In the genomic region with DNA sequence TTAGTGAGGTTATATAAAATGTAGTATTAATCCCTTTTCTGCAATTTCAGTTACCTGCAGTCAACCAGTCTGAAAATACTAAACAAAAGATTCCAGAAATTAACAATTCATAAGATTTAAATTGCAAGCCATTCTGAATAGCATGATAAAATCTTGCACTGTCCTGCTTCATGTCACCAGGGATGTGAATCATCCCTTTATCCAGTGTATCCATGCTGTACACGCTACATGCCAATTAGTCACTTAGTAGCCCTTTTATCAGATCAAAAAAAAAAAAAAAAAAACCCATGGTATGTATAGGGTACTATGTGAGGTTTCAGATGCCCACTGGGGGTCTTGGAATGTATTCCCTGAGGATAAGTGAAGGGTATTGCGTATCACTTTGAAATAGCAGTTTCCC, we compare ENCODE assay signal across 24 cellular contexts.
DNase-seq lines count a peak whose midpoint lies in the region; ATAC-seq, FAIRE-seq and TF ChIP-seq lines count a peak whose summit lies in the region.
"Had no signal": no experiment of that assay in that cellular context is flagged by ENCODE, and none has a peak within 500 bp of the region (broad histone marks: within the 10 kb centered on the region; RNA-seq: fewer than 3 reads in every experiment).

No MANE protein-coding gene starts in this region.

- H3K27me3 ChIP-seq in BE2C (no peaks in the 10 kb centered on the region), astrocyte (ENCODE audit: insufficient read depth, low read length) (no peaks in the 10 kb centered on the region), mesenchymal stem cell (ENCODE audit: control insufficient read depth in 1 of 2, insufficient read depth in 1 of 2, low read length in 2 of 2) (no peaks in the 10 kb centered on the region), right atrium auricular region (no peaks in the 10 kb centered on the region)
- H3K27me3 ChIP-seq: Peyer's patch, SJSA1 had no signal

- no peak overlapping the region for H2BK5ac ChIP-seq in mesenchymal stem cell (ENCODE audit: low read depth, low read length, poor library complexity, severe bottlenecking)

- H3K79me1 ChIP-seq in mesenchymal stem cell (replicated peaks; ENCODE audit: low read length, poor library complexity, severe bottlenecking), result peaks cover 15% of the 10 kb centered on the region

- no peak overlapping the region for H3K18ac ChIP-seq in mesenchymal stem cell (ENCODE audit: low read depth in 1 of 2, low read length in 2 of 2)

- H3K4me1 ChIP-seq in BE2C (peaks cover 2% of the 10 kb centered on the region; the same call in 1 of the 2 replicates), astrocyte (ENCODE audit: insufficient read depth, low read length) (peaks cover 13% of the 10 kb centered on the region), mesenchymal stem cell (ENCODE audit: control insufficient read depth, insufficient read depth, low read depth, low read length) (no peaks in the 10 kb centered on the region), right atrium auricular region (no peaks in the 10 kb centered on the region)
- H3K4me1 ChIP-seq: Peyer's patch had no signal

- no peak for ATAC-seq in GM21737 (IDR thresholded peaks at IDR 0.05; ENCODE audit: unreplicated experiment)
- ATAC-seq: HCT116, Right ventricle myocardium inferior had no signal

- peaks cover 27% of the 10 kb centered on the region for H3K4me1 Mint-ChIP-seq in astrocyte (ENCODE audit: low read depth, unreplicated experiment)
- H3K4me1 Mint-ChIP-seq: CD14-positive monocyte had no signal

- H3K9me3 ChIP-seq in BE2C, result no peaks in the 10 kb centered on the region
- H3K9me3 ChIP-seq in astrocyte (ENCODE audit: insufficient read depth, low read depth, low read length), result no peaks in the 10 kb centered on the region
- H3K9me3 ChIP-seq in mesenchymal stem cell (ENCODE audit: control insufficient read depth, low read length), result no peaks in the 10 kb centered on the region
- no peaks in the 10 kb centered on the region for H3K9me3 ChIP-seq in right atrium auricular region
- H3K9me3 ChIP-seq: Peyer's patch, SJSA1 had no signal

- no peak overlapping the region for H3K4me3 ChIP-seq in BE2C (ENCODE audit: low read depth, low read length)
- H3K4me3 ChIP-seq in astrocyte (ENCODE audit: insufficient read depth, low read depth, low read length), result no peak overlapping the region
- no peak overlapping the region for H3K4me3 ChIP-seq in mesenchymal stem cell (ENCODE audit: insufficient read depth in 1 of 2, low read depth in 1 of 2, low read length in 2 of 2)
- H3K4me3 ChIP-seq in right atrium auricular region, result no peak overlapping the region
- H3K4me3 ChIP-seq: Peyer's patch, SJSA1 had no signal

- H3K14ac ChIP-seq in mesenchymal stem cell (ENCODE audit: low read length in 2 of 2), result no peak overlapping the region

- H3K9ac ChIP-seq in astrocyte (ENCODE audit: low read length) (no peak overlapping the region), mesenchymal stem cell (ENCODE audit: low read length) (no peak overlapping the region)

- H3K27ac ChIP-seq in astrocyte (ENCODE audit: low read depth, low read length), result no peak overlapping the region
- H3K27ac ChIP-seq in mesenchymal stem cell (ENCODE audit: low read length, poor library complexity, severe bottlenecking), result no peak overlapping the region
- H3K27ac ChIP-seq in right atrium auricular region, result no peak overlapping the region
- H3K27ac ChIP-seq: Peyer's patch, SJSA1 had no signal

- no peak overlapping the region for H3K4ac ChIP-seq in mesenchymal stem cell (ENCODE audit: low read depth in 1 of 2, low read length in 2 of 2)

- H2BK12ac ChIP-seq in mesenchymal stem cell (ENCODE audit: low read length in 2 of 2), result no peak overlapping the region

- H3K36me3 ChIP-seq in BE2C (no peaks in the 10 kb centered on the region), astrocyte (ENCODE audit: insufficient read depth, low read length) (peaks cover 3% of the 10 kb centered on the region), mesenchymal stem cell (ENCODE audit: control insufficient read depth in 1 of 2, insufficient read depth in 2 of 2, low read depth in 1 of 2, low read length in 2 of 2) (peaks cover 3 to 11% of the 10 kb centered on the region in 2 experiments), right atrium auricular region (no peaks in the 10 kb centered on the region)

- no peak overlapping the region for H2AK5ac ChIP-seq in mesenchymal stem cell (ENCODE audit: low read length, severe bottlenecking)

- H3K36me3 Mint-ChIP-seq in astrocyte (ENCODE audit: low read depth, unreplicated experiment), result peaks cover 2% of the 10 kb centered on the region

- no peak overlapping the region for H3K23ac ChIP-seq in mesenchymal stem cell (ENCODE audit: low read length in 2 of 2)

- peaks cover 30% of the 10 kb centered on the region for H4K20me1 ChIP-seq in astrocyte (ENCODE audit: insufficient read depth, low read length)

- DNase-seq in BE2C, result peak; percentile 19
- DNase-seq in M059J (ENCODE audit: low read depth), result peak; percentile 34
- peak; percentile 12 for DNase-seq in astrocyte (ENCODE audit: low read depth)
- DNase-seq in mesenchymal stem cell, result peak; percentile 73
- no peak for DNase-seq in T-helper 9 cell
- no peak for DNase-seq in right atrium auricular region (ENCODE audit: low spot score)
- DNase-seq in SKM-1 (lab: John Stamatoyannopoulos, UW; ENCODE audit: unreplicated experiment), result no peak
- DNase-seq: 8988T, DMS79, IMR-90, MV-4-11, NCI-H1694, NCI-H2081, NCI-H2171 treated with DMSO at 0.1 percent for 48 hours, NCI-H524 treated with DMSO at 0.1 percent for 48 hours, NCI-H82, Peyer's patch had no signal

- TF ChIP-seq CTCF in BE2C (IDR thresholded peaks at IDR 0.05; ENCODE audit: low read depth, low read length), result no peak
- TF ChIP-seq CTCF in astrocyte (IDR thresholded peaks at IDR 0.05; ENCODE audit: insufficient read depth, low read depth, low read length), result no peak
- TF ChIP-seq CTCF in right atrium auricular region (IDR thresholded peaks at IDR 0.05), result no peak

- H3K4me2 ChIP-seq in astrocyte (ENCODE audit: low read length) (no peak overlapping the region), mesenchymal stem cell (ENCODE audit: low read length, poor library complexity, severe bottlenecking) (no peak overlapping the region)

- no peak overlapping the region for H3K4me3 Mint-ChIP-seq in astrocyte (ENCODE audit: unreplicated experiment)
- H3K4me3 Mint-ChIP-seq: CD14-positive monocyte had no signal

- H2BK15ac ChIP-seq in mesenchymal stem cell (ENCODE audit: low read depth, poor library complexity, severe bottlenecking), result no peak overlapping the region

- FAIRE-seq in astrocyte (lab: Jason Lieb, UNC), result no peak
- FAIRE-seq: GM12892, H1 had no signal

- H3K27ac Mint-ChIP-seq in astrocyte (ENCODE audit: unreplicated experiment), result no peak overlapping the region
- H3K27ac Mint-ChIP-seq: CD14-positive monocyte had no signal

- peaks cover 6% of the 10 kb centered on the region for H3K79me2 ChIP-seq in astrocyte (ENCODE audit: insufficient read depth, low read length)

- no peak overlapping the region for H4K91ac ChIP-seq in mesenchymal stem cell (ENCODE audit: low read length)

- H4K8ac ChIP-seq in mesenchymal stem cell (ENCODE audit: low read length), result no peak overlapping the region

- no peaks in the 10 kb centered on the region for H3K27me3 Mint-ChIP-seq in astrocyte (ENCODE audit: low read depth, unreplicated experiment)

- H3K9me3 Mint-ChIP-seq in astrocyte (ENCODE audit: unreplicated experiment), result no peaks in the 10 kb centered on the region
- H3K9me3 Mint-ChIP-seq: CD14-positive monocyte had no signal

- H2AFZ ChIP-seq in astrocyte (ENCODE audit: low read depth, low read length), result no peak overlapping the region
- H2AFZ ChIP-seq in mesenchymal stem cell (ENCODE audit: low read depth, low read length), result no peak overlapping the region

- no peak overlapping the region for H2BK120ac ChIP-seq in mesenchymal stem cell (ENCODE audit: low read depth, low read length)

- WGBS in mesenchymal stem cell, result 100% methylated on average over 1 of the region's 2 CpGs

Comparison
In these comparisons a context has a peak if more than half of its experiments do, and no peak if none do; other contexts are left out.
1. DNase-seq: peak in BE2C (single experiment), M059J (single experiment), astrocyte (single experiment) and mesenchymal stem cell (single experiment); none in T-helper 9 cell (single experiment), right atrium auricular region (single experiment) and SKM-1 (single experiment).